Comparison of ENCODE assay signal across 8 cellular contexts in the genomic region with DNA sequence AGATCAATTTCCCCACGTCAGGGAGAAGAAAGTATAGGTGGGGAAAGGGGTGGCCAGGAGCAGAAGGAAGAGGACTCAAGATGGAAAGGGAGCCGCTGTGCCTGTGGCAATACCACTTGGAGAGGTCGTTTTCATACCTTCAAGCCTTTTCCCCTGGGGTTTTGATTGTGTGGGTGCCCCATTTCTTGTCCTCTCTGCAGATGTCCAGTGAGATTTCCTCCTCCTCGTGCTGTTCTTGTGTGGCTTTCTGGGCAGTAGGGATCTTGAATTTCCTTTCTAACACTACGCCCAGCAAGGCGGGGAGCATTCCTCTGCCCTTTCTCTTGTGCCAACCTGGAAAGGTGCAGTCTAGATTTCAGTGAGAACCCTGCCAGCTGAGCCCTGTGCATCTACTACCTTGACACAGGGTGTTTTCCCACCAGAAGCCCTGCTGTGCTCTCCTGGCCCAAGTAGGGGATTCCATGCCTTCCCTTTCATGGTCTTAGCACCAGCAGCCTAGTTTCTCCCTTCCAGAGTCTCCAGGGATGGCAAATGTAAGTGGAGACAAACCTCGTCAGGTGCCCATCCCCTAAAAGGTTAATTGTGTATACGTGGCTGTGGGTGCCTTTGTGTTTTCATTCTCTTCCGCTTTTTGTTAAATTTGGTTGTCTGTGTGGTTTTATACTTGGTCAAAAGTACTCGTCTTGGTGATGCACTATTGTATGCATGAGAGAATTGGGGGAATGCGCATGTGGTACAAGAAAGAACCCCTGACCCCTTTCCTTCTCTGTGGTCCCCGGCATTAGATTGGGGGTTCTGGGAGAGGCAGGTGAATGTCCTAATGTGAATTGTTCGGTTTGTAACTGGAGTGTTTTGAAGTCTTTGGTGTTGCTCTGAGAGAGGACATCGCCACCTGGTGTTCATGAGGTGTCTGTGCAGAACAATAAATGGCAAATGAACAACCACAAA.
A peak's percentile ranks its signal among the peaks of the same experiment; 100 is the strongest.
DNase-seq lines count a peak whose midpoint lies in the region; ATAC-seq, FAIRE-seq and TF ChIP-seq lines count a peak whose summit lies in the region.

No MANE protein-coding gene starts in this region.

- ATAC-seq in GM19324 (IDR thresholded peaks at IDR 0.05; ENCODE audit: low FRiP score, unreplicated experiment): peak; percentile 67
- ATAC-seq in HG03280 (IDR thresholded peaks at IDR 0.05; ENCODE audit: unreplicated experiment): peak; percentile 64
- ATAC-seq in pancreas: peak; percentile 80 to 88 (median 86)

- H3K27ac ChIP-seq in pancreas: peak overlapping the region in 1 of 4 donors; percentile 18

- peaks cover 0 to 18% (median 0%) of the 10 kb centered on the region in 3 donors for H3K4me1 ChIP-seq in pancreas

- no peak for FAIRE-seq in pancreas (lab: Jason Lieb, UNC)

- H3K36me3 ChIP-seq in pancreas: no peaks in the 10 kb centered on the region

- no peaks in the 10 kb centered on the region for H3K27me3 ChIP-seq in pancreas

- no peak overlapping the region for H3K4me3 ChIP-seq in pancreas

- intact Hi-C loops in pancreas (cut with DNase I): loop anchor here in 2 of 3 donors (10.0 kb wide), 1 partner anchor 109 kb away; a partner anchor contains a TSS

- 49 to 50% methylated on average over 14 of the region's 14 CpGs for WGBS in pancreas, 2 donors

- TF ChIP-seq CTCF in pancreas (IDR thresholded peaks at IDR 0.05): peak; percentile 59 to 73 (median 66)

- no peaks in the 10 kb centered on the region for H3K9me3 ChIP-seq in pancreas

- DNase-seq in COR-L47 (lab: John Stamatoyannopoulos, UW) (peak; percentile 37), NCI-H748 treated with DMSO at 0.1 percent for 48 hours (lab: John Stamatoyannopoulos, UW) (peak; percentile 41), activated T-cell treated with anti-CD3 and anti-CD28 coated beads for 48 hours (ENCODE audit: low read depth) (peak; percentile 15), fibroblast of the conjunctiva (ENCODE audit: low read depth) (peak; percentile 36), pancreas (peak in 1 of 6 donors; percentile 38), cortex of kidney (lab: John Stamatoyannopoulos, UW) (no peak)
